22 cellular contexts compared by ENCODE assay signal in genomic region chr2:225100269-225100668, GRCh38. TPM values are rescaled to one million over a fixed set of nuclear protein-coding genes. Genes with fewer than 3 reads are reported as not detected.
DNase-seq lines count a peak whose midpoint lies in the region; ATAC-seq, FAIRE-seq and TF ChIP-seq lines count a peak whose summit lies in the region.
"Had no signal": no experiment of that assay in that cellular context is flagged by ENCODE, and none has a peak within 500 bp of the region (broad histone marks: within the 10 kb centered on the region; RNA-seq: fewer than 3 reads in every experiment).

No MANE protein-coding gene starts in this region.

- TF ChIP-seq POLR2A in A549 (IDR thresholded peaks at IDR 0.05; ENCODE audit: low read length), result no peak

- no peak overlapping the region for H3K4me3 ChIP-seq in A549
- H3K4me3 ChIP-seq: thoracic aorta had no signal

- H3K27ac ChIP-seq in A549 (peak overlapping the region; percentile 93 to 96), RWPE1 (no peak overlapping the region)
- H3K27ac ChIP-seq: HL-60 had no signal

- DNase-seq in A549 (ENCODE audit: low read depth in 1 of 2, low spot score in 1 of 2) (peak; percentile 25 to 80), HT1080 (ENCODE audit: low read depth) (peak; percentile 47), astrocyte of the hippocampus (ENCODE audit: low read depth, low spot score) (peak; percentile 67), kidney tubule cell (ENCODE audit: low spot score) (peak; percentile 64), SW480 (ENCODE audit: low spot score) (no peak), CD1c-positive myeloid dendritic cell (ENCODE audit: extremely low spot score) (no peak), NCI-H524 (lab: John Stamatoyannopoulos, UW) (no peak), RWPE1 (ENCODE audit: low spot score) (no peak)
- DNase-seq: activated CD4-positive, alpha-beta T cell treated with anti-CD3 and anti-CD28 coated beads for 1 hour; activated naive CD4-positive, alpha-beta T cell treated with anti-CD3 and anti-CD28 coated beads, Interleukin-2, amount 50 U/mL, for 16 hours; Calu3; cerebellar nuclear complex; Kasumi-1; NCI-H1436 treated with DMSO at 0.1 percent for 48 hours; NCI-H446; retina; stimulated activated CD4-positive, alpha-beta T cell treated with anti-CD3 and anti-CD28 coated beads, Interleukin-1b, Interleukin-23, amount 100 ng/mL, for 48 hours had no signal

- H3K9me3 ChIP-seq in A549, result peaks cover 19% of the 10 kb centered on the region; the same call in 2 of the 3 replicates
- H3K9me3 ChIP-seq: thoracic aorta had no signal

- TF ChIP-seq CTCF in A549 (IDR thresholded peaks at IDR 0.05), result no peak
- no peak for TF ChIP-seq CTCF in RWPE1 (conservative IDR thresholded peaks at IDR 0.05; ENCODE audit: low read depth)

- no peak for FAIRE-seq in A549 (lab: Jason Lieb, UNC)
- FAIRE-seq: GM19239 had no signal

- peak; percentile 88 to 89 for ATAC-seq in A549
- ATAC-seq: left lobe of liver; natural killer cell treated with Interleukin-12 subunit alpha and Interleukin-12 subunit beta and Interleukin-15 and Interleukin-18, amount 100 ng/mL, for 72 hours had no signal

- peaks cover 46% of the 10 kb centered on the region for H3K4me1 ChIP-seq in A549

- CTCF ChIA-PET in A549 (lab: Yijun Ruan, JAX), result interaction anchor here (1.1 kb wide), 1 partner anchor 560 kb away, joined by 3 read pairs; no protein-coding TSS in a partner anchor
- CTCF ChIA-PET in RWPE1 (lab: Yijun Ruan, JAX), result no interaction called here

- H3K4me2 ChIP-seq in A549, result peak overlapping the region; percentile 74

- TF ChIP-seq RAD21 in A549 (conservative IDR thresholded peaks at IDR 0.05 in 1 of 2, IDR thresholded peaks at IDR 0.05 in 1 of 2), result no peak; a peak in 1 of 5 replicates

- TF ChIP-seq EP300 in A549 (IDR thresholded peaks at IDR 0.05), result no peak

- POLR2A ChIA-PET in A549 (lab: Yijun Ruan, JAX), result interaction anchor here (0.5 to 1.6 kb wide), 3 partner anchors 9 to 58 kb away, joined by 4 to 8 read pairs (median 6); partner anchors contain the start of gene DOCK10
- POLR2A ChIA-PET in RWPE1 (lab: Yijun Ruan, JAX; ENCODE audit: low non-redundant PET), result no interaction called here

- 11% methylated on average over 1 of the region's 1 CpG for WGBS in A549 (ENCODE audit: missing lambda C conversion rate)

TF ChIP-seq in A549, 52 proteins besides CTCF, POLR2A, EP300 and RAD21:
- 0 out of 2 replicates have a peak, but pooled peaks have one; percentile 4 for TF ChIP-seq MAX (IDR thresholded peaks at IDR 0.05)
- TF ChIP-seq PHF8 (IDR thresholded peaks at IDR 0.05; ENCODE audit: borderline replicate concordance, low read depth), result no peak
- 0 out of 2 replicates have a peak, but pooled peaks have one; percentile 5 for TF ChIP-seq FOXS1 (CRISPR knock-in tag; IDR thresholded peaks at IDR 0.05)
- TF ChIP-seq GATA3 (IDR thresholded peaks at IDR 0.05; ENCODE audit: borderline replicate concordance), result peak; percentile 60; the same call in 1 of the 2 replicates
- no peak for TF ChIP-seq FOSL2 (IDR thresholded peaks at IDR 0.05)
- peak; percentile 47 for TF ChIP-seq FOSL2 (CRISPR knock-in tag; IDR thresholded peaks at IDR 0.05)

RNA-seq across cellular contexts. Expression of gene DOCK10, which starts 58.0 kb away (rescaled TPM):
- 45.3 and 59.2 TPM in 2 replicates for polyA plus RNA-seq in A549 (2011; rRNA removed)
- 41.5 and 42.4 TPM in 2 replicates for polyA plus RNA-seq in A549 (2012; cell fraction: cytosol; rRNA removed)
- 43.6 and 75.5 TPM in 2 replicates for polyA plus RNA-seq in A549 (2012; cell fraction: nucleus; rRNA removed)
- 35.6 to 43.0 TPM (median 42.2 TPM) in 3 replicates for polyA plus RNA-seq in A549 (2017; fragmentation: RNase III; extraction: RNeasy Plus Mini Kit Qiagen cat#74134 plus additional on column Dnase treatment)
- 89.1 and 90.9 TPM in 2 replicates for polyA minus RNA-seq in A549 (2011; rRNA and poly(A)+ RNA removed)
- total RNA-seq in HT1080 (2014; rRNA removed; shearing (Covaris generic)), result 49.4 and 52.9 TPM in 2 replicates
- 20.0 and 21.7 TPM in 2 replicates for polyA plus RNA-seq in HT1080 (2015; cell fraction: cytosol; rRNA removed)
- polyA plus RNA-seq in HT1080 (2015; cell fraction: nucleus; rRNA removed), result 50.5 and 54.2 TPM in 2 replicates

Comparison
In these comparisons a context has a peak if more than half of its experiments do, and no peak if none do; other contexts are left out.
1. DNase-seq: peak in A549 (2 of 2), HT1080 (single experiment), astrocyte of the hippocampus (single experiment) and kidney tubule cell (single experiment); none in SW480 (single experiment), CD1c-positive myeloid dendritic cell (single experiment), NCI-H524 (0 of 2) and RWPE1 (single experiment).